Comparison of ENCODE assay signal across 13 cellular contexts in the genomic region with DNA sequence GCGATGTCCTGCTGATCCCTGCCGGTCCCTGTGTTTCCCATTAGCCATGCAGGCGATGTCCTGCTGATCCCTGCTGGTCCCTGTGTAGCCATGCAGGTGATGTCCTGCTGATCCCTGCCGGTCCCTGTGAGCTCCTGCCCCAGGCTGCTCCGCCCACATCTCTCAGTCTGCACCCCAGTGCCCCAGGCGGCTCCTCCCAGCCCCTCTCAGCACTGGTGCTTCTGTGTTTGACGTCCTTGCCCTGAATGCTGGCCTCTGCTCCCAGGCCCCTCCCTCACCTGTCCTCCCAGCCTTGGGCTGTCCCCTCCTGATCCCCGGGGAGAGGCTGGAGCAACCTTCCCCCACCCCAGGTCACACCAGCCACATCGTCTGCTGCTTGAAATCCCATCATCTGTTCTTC. TPM values are rescaled to one million over a fixed set of nuclear protein-coding genes. Genes with fewer than 3 reads are reported as not detected.
DNase-seq lines count a peak whose midpoint lies in the region; ATAC-seq and TF ChIP-seq lines count a peak whose summit lies in the region.
"Had no signal": no experiment of that assay in that cellular context is flagged by ENCODE, and none has a peak within 500 bp of the region (broad histone marks: within the 10 kb centered on the region; RNA-seq: fewer than 3 reads in every experiment).

No MANE protein-coding gene starts in this region.

- no peak overlapping the region for H3K27ac Mint-ChIP-seq in activated T-helper 17 cell treated with anti-CD3 and anti-CD28 coated beads, Interleukin-2, amount 50 U/mL, for 72 hours
- H3K27ac Mint-ChIP-seq: B cell had no signal

- H4K8ac ChIP-seq in neuronal stem cell (ENCODE audit: low read depth, low read length), result peak overlapping the region; percentile 92

- WGBS in neuronal stem cell (ENCODE audit: extremely low coverage in 2 of 2, insufficient read length in 2 of 2, insufficient replicate concordance in 1 of 2), 2 donors, result no CpG with 5 or more reads among the region's 9 CpGs

- POLR2A ChIA-PET in PC-9 (lab: Charles Lee; ENCODE audit: unreplicated experiment), result no interaction called here

- H3K9me2 ChIP-seq in PC-9 (ENCODE audit: insufficient read depth), result no peaks in the 10 kb centered on the region

- no peaks in the 10 kb centered on the region for H3K27me3 Mint-ChIP-seq in activated T-helper 17 cell treated with anti-CD3 and anti-CD28 coated beads, Interleukin-2, amount 50 U/mL, for 72 hours
- H3K27me3 Mint-ChIP-seq: B cell; CD4-positive, alpha-beta memory T cell had no signal

- peaks cover 2% of the 10 kb centered on the region for H3F3A ChIP-seq in PC-9 (ENCODE audit: insufficient read depth, low read depth)

- H3K9me3 Mint-ChIP-seq in activated T-helper 17 cell treated with anti-CD3 and anti-CD28 coated beads, Interleukin-2, amount 50 U/mL, for 72 hours, result no peaks in the 10 kb centered on the region
- H3K9me3 Mint-ChIP-seq: CD4-positive, alpha-beta memory T cell had no signal

- H4K20me1 ChIP-seq in PC-9 (ENCODE audit: insufficient read depth), result no peaks in the 10 kb centered on the region

- no peaks in the 10 kb centered on the region for H3K27me3 ChIP-seq in BE2C
- no peaks in the 10 kb centered on the region for H3K27me3 ChIP-seq in H7 (ENCODE audit: control insufficient read depth, insufficient read depth, low read length)
- no peaks in the 10 kb centered on the region for H3K27me3 ChIP-seq in neuronal stem cell (ENCODE audit: control insufficient read depth in 3 of 3, insufficient read depth in 3 of 3, low read depth in 1 of 3, low read length in 3 of 3)
- H3K27me3 ChIP-seq in PC-9 (ENCODE audit: insufficient read depth, low read depth), result no peaks in the 10 kb centered on the region

- H3K27ac ChIP-seq in neuronal stem cell (replicated peaks; ENCODE audit: low read length), result no peak overlapping the region
- H3K27ac ChIP-seq in PC-9, result no peak overlapping the region
- H3K27ac ChIP-seq: C4-2B had no signal

- H3K14ac ChIP-seq in neuronal stem cell (ENCODE audit: low read length), result peak overlapping the region; percentile 94

- H3K4me1 ChIP-seq in BE2C, result no peaks in the 10 kb centered on the region
- H3K4me1 ChIP-seq in neuronal stem cell (ENCODE audit: control insufficient read depth in 2 of 2, insufficient read depth in 1 of 2, low read depth in 1 of 2, low read length in 2 of 2), result peaks cover 0 to 11% of the 10 kb centered on the region in 2 donors
- no peaks in the 10 kb centered on the region for H3K4me1 ChIP-seq in PC-9 (replicated peaks; ENCODE audit: insufficient read depth)

- no peaks in the 10 kb centered on the region for H3K36me3 ChIP-seq in BE2C
- no peaks in the 10 kb centered on the region; the same call in 1 of the 2 replicates for H3K36me3 ChIP-seq in H7 (replicated peaks; ENCODE audit: control insufficient read depth, insufficient read depth, low read length)
- H3K36me3 ChIP-seq in neuronal stem cell (replicated peaks in 1 of 2; ENCODE audit: control insufficient read depth in 2 of 2, insufficient read depth in 2 of 2, low read length in 2 of 2), result peaks cover 3 to 33% of the 10 kb centered on the region in 2 donors
- no peaks in the 10 kb centered on the region for H3K36me3 ChIP-seq in PC-9 (ENCODE audit: low read depth)

- H2BK12ac ChIP-seq in neuronal stem cell (ENCODE audit: low read length), result no peak overlapping the region

- no peaks in the 10 kb centered on the region for H3K4me1 Mint-ChIP-seq in activated T-helper 17 cell treated with anti-CD3 and anti-CD28 coated beads, Interleukin-2, amount 50 U/mL, for 72 hours

- no peak overlapping the region for H4K91ac ChIP-seq in neuronal stem cell (ENCODE audit: low read depth, low read length, poor library complexity)

- H3K23ac ChIP-seq in neuronal stem cell (ENCODE audit: low read depth, low read length, poor library complexity), result no peak overlapping the region

- BruUV-seq in PC-9 (replicated peaks; lab: Mats Ljungman, UMichigan), result no TSS peak

- no peak for ATAC-seq in activated T-helper 17 cell treated with anti-CD3 and anti-CD28 coated beads, Interleukin-2, amount 50 U/mL, for 72 hours (replicated peaks)

- no peak overlapping the region for H2BK15ac ChIP-seq in neuronal stem cell (ENCODE audit: low read length)

- no peak overlapping the region for H3K4ac ChIP-seq in neuronal stem cell (ENCODE audit: low read length)

- H2AK5ac ChIP-seq in neuronal stem cell (ENCODE audit: low read depth, low read length), result peak overlapping the region; percentile 63

- no peak overlapping the region for H2BK5ac ChIP-seq in neuronal stem cell (ENCODE audit: low read length)

- peak overlapping the region; percentile 87 for H3K18ac ChIP-seq in neuronal stem cell (ENCODE audit: low read length)

- no peaks in the 10 kb centered on the region for H3K9me3 ChIP-seq in BE2C
- H3K9me3 ChIP-seq in neuronal stem cell (replicated peaks in 1 of 2; ENCODE audit: control insufficient read depth in 2 of 2, insufficient read depth in 1 of 2, low read depth in 1 of 2, low read length in 2 of 2), result no peaks in the 10 kb centered on the region
- no peaks in the 10 kb centered on the region for H3K9me3 ChIP-seq in PC-9 (ENCODE audit: insufficient read depth, low read depth)

- H3K79me1 ChIP-seq in neuronal stem cell (ENCODE audit: low read depth, low read length), result no peaks in the 10 kb centered on the region

- CTCF ChIA-PET in PC-9 (lab: Charles Lee), result no interaction called here

- no peaks in the 10 kb centered on the region for H3K79me2 ChIP-seq in PC-9 (ENCODE audit: low read depth)

- no peak overlapping the region for H3K4me3 ChIP-seq in BE2C (ENCODE audit: low read depth, low read length)
- H3K4me3 ChIP-seq in H7 (ENCODE audit: insufficient read depth, low read depth, low read length), result no peak overlapping the region
- no peak overlapping the region for H3K4me3 ChIP-seq in neuronal stem cell (ENCODE audit: low read length in 2 of 2)
- H3K4me3 ChIP-seq in PC-9, result no peak overlapping the region

- peak; percentile 5 for DNase-seq in BE2C
- DNase-seq in H7, result peak; percentile 81
- DNase-seq in NCI-H69 (lab: John Stamatoyannopoulos, UW), result peak; percentile 38
- no peak for DNase-seq in neuronal stem cell (ENCODE audit: low spot score)
- DNase-seq in PC-9, result no peak
- no peak for DNase-seq in AML-193 (lab: John Stamatoyannopoulos, UW)
- DNase-seq: ACHN; CD4-positive, alpha-beta memory T cell; DMS79 had no signal

- H2AFZ ChIP-seq in neuronal stem cell (ENCODE audit: low read length) (no peak overlapping the region), PC-9 (no peak overlapping the region)

- no peak overlapping the region for H3K4me3 Mint-ChIP-seq in activated T-helper 17 cell treated with anti-CD3 and anti-CD28 coated beads, Interleukin-2, amount 50 U/mL, for 72 hours
- H3K4me3 Mint-ChIP-seq: B cell; CD4-positive, alpha-beta memory T cell had no signal

- no peaks in the 10 kb centered on the region for H3K36me3 Mint-ChIP-seq in activated T-helper 17 cell treated with anti-CD3 and anti-CD28 coated beads, Interleukin-2, amount 50 U/mL, for 72 hours (ENCODE audit: low read depth)

- H3K4me2 ChIP-seq in neuronal stem cell (ENCODE audit: insufficient read depth, low read length, poor library complexity, severe bottlenecking) (no peak overlapping the region), PC-9 (no peak overlapping the region)

- TF ChIP-seq CTCF in BE2C (IDR thresholded peaks at IDR 0.05; ENCODE audit: low read depth, low read length), result no peak
- TF ChIP-seq CTCF in PC-9 (conservative IDR thresholded peaks at IDR 0.05), result no peak

- intact Hi-C loops in PC-9 (cut with micrococcal nuclease; ENCODE audit: unreplicated experiment), result no loop called here

- H2BK120ac ChIP-seq in neuronal stem cell (ENCODE audit: low read depth, low read length), result no peak overlapping the region

- H3K9ac ChIP-seq in neuronal stem cell (ENCODE audit: low read depth, low read length, poor library complexity), result peak overlapping the region; percentile 60

RNA-seq across cellular contexts. Expression of gene TEX22, which starts 41.4 kb away (rescaled TPM):
- 2.7 TPM for polyA plus RNA-seq in BE2C (2012; ENCODE audit: insufficient read depth, insufficient read length, low read depth)
- total RNA-seq in H7 (2014; rRNA removed; shearing (Covaris generic)), result 0.42 and 1.1 TPM in 2 replicates
- 0.21 TPM for polyA plus RNA-seq in neuronal stem cell (2013, experiment 1 of 2)
- 0.21 TPM for polyA plus RNA-seq in neuronal stem cell (2013, experiment 2 of 2)
- total RNA-seq in PC-9 (2021), result 2.6 and 6.5 TPM in 2 replicates
- total RNA-seq in activated T-helper 17 cell treated with anti-CD3 and anti-CD28 coated beads, Interleukin-2, amount 50 U/mL, for 72 hours, result 1 to 10 TPM in 1 of 2 donors, under 1 TPM in 1; 0.95 to 3.7 TPM
- total RNA-seq: A172 had no signal
- polyA plus RNA-seq: CD4-positive, alpha-beta memory T cell had no signal

RNA-seq across cellular contexts. Expression of gene PACS2, which starts 42.4 kb away (rescaled TPM):
- 22.5 TPM for polyA plus RNA-seq in BE2C (2012; ENCODE audit: insufficient read depth, insufficient read length, low read depth)
- 79.2 and 112 TPM in 2 replicates for total RNA-seq in H7 (2014; rRNA removed; shearing (Covaris generic))
- 33.5 TPM for polyA plus RNA-seq in neuronal stem cell (2013, experiment 1 of 2)
- polyA plus RNA-seq in neuronal stem cell (2013, experiment 2 of 2), result 32.3 TPM
- total RNA-seq in PC-9 (2021), result 43.3 and 52.2 TPM in 2 replicates
- 10 to 100 TPM; 26.4 to 30.0 TPM for total RNA-seq in activated T-helper 17 cell treated with anti-CD3 and anti-CD28 coated beads, Interleukin-2, amount 50 U/mL, for 72 hours

RNA-seq across cellular contexts. Expression of gene BRF1, which starts 56.1 kb away (rescaled TPM):
- polyA plus RNA-seq in BE2C (2012; ENCODE audit: insufficient read depth, insufficient read length, low read depth), result 43.4 TPM
- total RNA-seq in H7 (2014; rRNA removed; shearing (Covaris generic)), result 18.5 and 24.6 TPM in 2 replicates
- polyA plus RNA-seq in neuronal stem cell (2013, experiment 1 of 2), result 14.0 TPM
- polyA plus RNA-seq in neuronal stem cell (2013, experiment 2 of 2), result 14.3 TPM
- 24.8 and 31.2 TPM in 2 replicates for total RNA-seq in PC-9 (2021)
- total RNA-seq in activated T-helper 17 cell treated with anti-CD3 and anti-CD28 coated beads, Interleukin-2, amount 50 U/mL, for 72 hours, result 10 to 100 TPM; 28.6 to 35.1 TPM

Comparison
In these comparisons a context has a peak if more than half of its experiments do, and no peak if none do; other contexts are left out.
1. DNase-seq: peak in BE2C (single experiment), H7 (single experiment) and NCI-H69 (single experiment); none in neuronal stem cell (single experiment), PC-9 (0 of 2) and AML-193 (0 of 2).